In the genomic region with DNA sequence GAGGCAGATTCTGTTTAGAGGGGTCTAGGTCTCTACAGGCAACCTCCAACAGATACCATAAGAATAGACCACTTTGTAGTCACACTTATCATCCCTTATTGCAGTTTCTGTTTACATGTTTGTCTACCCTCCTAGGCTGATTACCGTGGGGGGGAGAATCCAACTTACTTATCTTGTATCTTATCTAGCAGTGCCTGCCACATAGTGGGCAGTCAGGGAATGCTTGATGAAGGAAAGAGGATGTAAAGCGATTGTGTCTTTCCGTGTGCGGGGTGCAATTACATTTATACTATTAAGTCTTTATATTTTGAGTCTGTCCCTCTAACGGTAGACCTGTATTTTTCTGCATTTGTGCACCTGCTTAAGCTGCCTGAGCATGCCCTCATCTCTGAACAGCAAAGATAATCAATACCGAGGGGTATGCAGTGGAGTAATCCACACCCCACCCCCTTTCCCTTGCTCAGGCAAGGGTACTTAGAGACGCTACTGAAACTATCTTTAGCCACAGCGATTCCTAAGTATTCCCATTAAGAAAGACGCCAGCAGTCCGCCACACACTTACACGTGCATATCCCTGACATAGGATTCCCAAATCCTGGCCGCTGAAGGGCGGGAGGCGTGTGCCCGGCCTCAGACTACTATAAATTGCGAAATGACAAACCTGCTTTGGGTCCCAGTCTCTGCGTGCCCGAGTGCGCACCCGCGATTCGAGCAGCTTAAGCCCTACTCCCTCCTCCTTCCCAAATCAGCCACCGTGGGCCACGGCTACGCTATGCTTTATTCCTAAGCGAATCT, we compare ENCODE assay signal across 9 cellular contexts. TPM values are rescaled to one million over a fixed set of nuclear protein-coding genes. Genes with fewer than 3 reads are reported as not detected.
A peak's percentile ranks its signal among the peaks of the same experiment; 100 is the strongest.
DNase-seq lines count a peak whose midpoint lies in the region; ATAC-seq, FAIRE-seq and TF ChIP-seq lines count a peak whose summit lies in the region.
"Had no signal": no experiment of that assay in that cellular context is flagged by ENCODE, and none has a peak within 500 bp of the region (broad histone marks: within the 10 kb centered on the region; RNA-seq: fewer than 3 reads in every experiment).

No MANE protein-coding gene starts in this region.

- CTCF ChIA-PET in A549 (lab: Yijun Ruan, JAX) (interaction anchor here (0.5 to 1.8 kb wide), 13 partner anchors 10 to 820 kb away, joined by 3 to 10 read pairs (median 3); a partner anchor contains a TSS), PC-9 (lab: Charles Lee) (no interaction called here)

- FAIRE-seq in A549 (lab: Jason Lieb, UNC) (no peak), GM12892 (lab: Jason Lieb, UNC) (no peak)

- peaks cover 24% of the 10 kb centered on the region for H3F3A ChIP-seq in PC-9 (ENCODE audit: insufficient read depth, low read depth)

- H2AFZ ChIP-seq in PC-9 (peak overlapping the region; percentile 88), neuron (ENCODE audit: low read depth, low read length) (peak overlapping the region; percentile 95)

- TF ChIP-seq CTCF in A549 (IDR thresholded peaks at IDR 0.05), result no peak; the same call in 2 of the 3 replicates
- TF ChIP-seq CTCF in PC-9 (conservative IDR thresholded peaks at IDR 0.05), result no peak
- no peak for TF ChIP-seq CTCF in epithelial cell of esophagus (IDR thresholded peaks at IDR 0.05; ENCODE audit: insufficient read depth, low read depth, low read length, missing control alignments)

- TF ChIP-seq RAD21 in A549 (conservative IDR thresholded peaks at IDR 0.05 in 1 of 2, IDR thresholded peaks at IDR 0.05 in 1 of 2), result peak in 1 of 2 experiments; percentile 25; a peak in 2 of 5 replicates

- H3K79me2 ChIP-seq in PC-9 (ENCODE audit: low read depth), result peaks cover 43% of the 10 kb centered on the region

- POLR2A ChIA-PET in A549 (lab: Yijun Ruan, JAX) (interaction anchor here (0.8 to 2.4 kb wide), 9 partner anchors 13 to 346 kb away, joined by 3 to 25 read pairs (median 3); a partner anchor contains a TSS), PC-9 (lab: Charles Lee; ENCODE audit: unreplicated experiment) (interaction anchor here (0.7 kb wide), 1 partner anchor 11 kb away, joined by 3 read pairs; a partner anchor contains a TSS)

- peaks cover 25% of the 10 kb centered on the region for H3K4me1 ChIP-seq in A549
- peaks cover 33% of the 10 kb centered on the region; the same call in 1 of the 2 replicates for H3K4me1 ChIP-seq in PC-9 (replicated peaks; ENCODE audit: insufficient read depth)
- peaks cover 15% of the 10 kb centered on the region for H3K4me1 ChIP-seq in neuron (ENCODE audit: insufficient read depth, low read length)

- 13% methylated on average over 26 of the region's 26 CpGs for WGBS in A549 (ENCODE audit: missing lambda C conversion rate)

- H3K9me3 ChIP-seq in A549, result no peaks in the 10 kb centered on the region
- no peaks in the 10 kb centered on the region for H3K9me3 ChIP-seq in PC-9 (ENCODE audit: insufficient read depth, low read depth)
- no peaks in the 10 kb centered on the region for H3K9me3 ChIP-seq in neuron (ENCODE audit: low read length)

- H3K27me3 ChIP-seq in PC-9 (ENCODE audit: insufficient read depth, low read depth), result no peaks in the 10 kb centered on the region
- H3K27me3 ChIP-seq in neuron (ENCODE audit: insufficient read depth, low read length), result peaks cover 49% of the 10 kb centered on the region

- H3K36me3 ChIP-seq in PC-9 (ENCODE audit: low read depth), result peaks cover 24% of the 10 kb centered on the region
- peaks cover 22% of the 10 kb centered on the region for H3K36me3 ChIP-seq in neuron (ENCODE audit: insufficient read depth, low read length)

- no peak for TF ChIP-seq EP300 in A549 (IDR thresholded peaks at IDR 0.05)

- H3K27ac ChIP-seq in A549 (peak overlapping the region; percentile 90), PC-9 (peak overlapping the region; percentile 34)

- H3K4me2 ChIP-seq in A549 (peak overlapping the region; percentile 84), PC-9 (peak overlapping the region; percentile 93)

- BruUV-seq in PC-9 (replicated peaks; lab: Mats Ljungman, UMichigan), result TSS peak; percentile 90

- no peak for TF ChIP-seq POLR2A in A549 (IDR thresholded peaks at IDR 0.05; ENCODE audit: low read length)
- TF ChIP-seq POLR2A in GM12892 (IDR thresholded peaks at IDR 0.05; ENCODE audit: low read depth, low read length), result no peak

- H3K4me3 ChIP-seq in A549 (peak overlapping the region; percentile 73), PC-9 (peak overlapping the region; percentile 88), epithelial cell of esophagus (ENCODE audit: low read length) (peak overlapping the region; percentile 86), neuron (ENCODE audit: low read length) (peak overlapping the region; percentile 59)

- intact Hi-C loops in PC-9 (cut with micrococcal nuclease; ENCODE audit: unreplicated experiment), result loop anchor here (1.0 to 5.0 kb wide), 4 partner anchors 10 to 321 kb away; no protein-coding TSS in a partner anchor

- peak; percentile 76 to 80 for ATAC-seq in A549
- ATAC-seq in GM21447 (IDR thresholded peaks at IDR 0.05; ENCODE audit: unreplicated experiment), result peak; percentile 25
- ATAC-seq in HG03439 (IDR thresholded peaks at IDR 0.05; ENCODE audit: unreplicated experiment), result no peak

- DNase-seq in A549 (ENCODE audit: low read depth in 1 of 2, low spot score in 1 of 2) (peak in 1 of 2 experiments; percentile 17), PC-9 (no peak), epithelial cell of esophagus (ENCODE audit: low read depth) (no peak), globus pallidus (ENCODE audit: low spot score) (no peak), GM12892 (ENCODE audit: insufficient read length) (no peak)

- H3K9me2 ChIP-seq in PC-9 (ENCODE audit: insufficient read depth), result no peaks in the 10 kb centered on the region

- H4K20me1 ChIP-seq in PC-9 (ENCODE audit: insufficient read depth), result peaks cover 19% of the 10 kb centered on the region; the same call in 1 of the 2 replicates

TF ChIP-seq in A549, 52 proteins besides CTCF, POLR2A, EP300 and RAD21 (continues in another document):
- peak; percentile 33; the same call in 1 of the 2 replicates for TF ChIP-seq PHF8 (IDR thresholded peaks at IDR 0.05; ENCODE audit: borderline replicate concordance, low read depth)
- peak; percentile 88 for TF ChIP-seq RNF2 (IDR thresholded peaks at IDR 0.05; ENCODE audit: borderline replicate concordance, low read depth)
- TF ChIP-seq HOXB13 (CRISPR knock-in tag; IDR thresholded peaks at IDR 0.05; ENCODE audit: low read depth), result peak; percentile 83
- 0 out of 2 replicates have a peak, but pooled peaks have one; percentile 25 for TF ChIP-seq HDAC2 (IDR thresholded peaks at IDR 0.05)
- no peak for TF ChIP-seq EHMT2 (IDR thresholded peaks at IDR 0.05; ENCODE audit: low read depth)
- 0 out of 2 replicates have a peak, but pooled peaks have one; percentile 5 for TF ChIP-seq GATA3 (IDR thresholded peaks at IDR 0.05; ENCODE audit: borderline replicate concordance)
- no peak for TF ChIP-seq TFCP2L1 (CRISPR knock-in tag; IDR thresholded peaks at IDR 0.05)
- no peak for TF ChIP-seq ZC3H11A (IDR thresholded peaks at IDR 0.05)
- 0 out of 2 replicates have a peak, but pooled peaks have one; percentile 32 for TF ChIP-seq MAZ (IDR thresholded peaks at IDR 0.05; ENCODE audit: borderline replicate concordance, low read depth, low read length)
- TF ChIP-seq FOSL2 (IDR thresholded peaks at IDR 0.05), result no peak
- TF ChIP-seq FOSL2 (CRISPR knock-in tag; IDR thresholded peaks at IDR 0.05), result 0 out of 2 replicates have a peak, but pooled peaks have one; percentile 1
- TF ChIP-seq, protein P1, sequence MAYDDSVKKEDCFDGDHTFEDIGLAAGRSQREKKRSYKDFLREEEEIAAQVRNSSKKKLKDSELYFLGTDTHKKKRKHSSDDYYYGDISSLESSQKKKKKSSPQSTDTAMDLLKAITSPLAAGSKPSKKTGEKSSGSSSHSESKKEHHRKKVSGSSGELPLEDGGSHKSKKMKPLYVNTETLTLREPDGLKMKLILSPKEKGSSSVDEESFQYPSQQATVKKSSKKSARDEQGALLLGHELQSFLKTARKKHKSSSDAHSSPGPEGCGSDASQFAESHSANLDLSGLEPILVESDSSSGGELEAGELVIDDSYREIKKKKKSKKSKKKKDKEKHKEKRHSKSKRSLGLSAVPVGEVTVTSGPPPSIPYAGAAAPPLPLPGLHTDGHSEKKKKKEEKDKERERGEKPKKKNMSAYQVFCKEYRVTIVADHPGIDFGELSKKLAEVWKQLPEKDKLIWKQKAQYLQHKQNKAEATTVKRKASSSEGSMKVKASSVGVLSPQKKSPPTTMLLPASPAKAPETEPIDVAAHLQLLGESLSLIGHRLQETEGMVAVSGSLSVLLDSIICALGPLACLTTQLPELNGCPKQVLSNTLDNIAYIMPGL (CRISPR knock-in tag; IDR thresholded peaks at IDR 0.05; ENCODE audit: borderline replicate concordance), result no peak
- TF ChIP-seq, protein P2, sequence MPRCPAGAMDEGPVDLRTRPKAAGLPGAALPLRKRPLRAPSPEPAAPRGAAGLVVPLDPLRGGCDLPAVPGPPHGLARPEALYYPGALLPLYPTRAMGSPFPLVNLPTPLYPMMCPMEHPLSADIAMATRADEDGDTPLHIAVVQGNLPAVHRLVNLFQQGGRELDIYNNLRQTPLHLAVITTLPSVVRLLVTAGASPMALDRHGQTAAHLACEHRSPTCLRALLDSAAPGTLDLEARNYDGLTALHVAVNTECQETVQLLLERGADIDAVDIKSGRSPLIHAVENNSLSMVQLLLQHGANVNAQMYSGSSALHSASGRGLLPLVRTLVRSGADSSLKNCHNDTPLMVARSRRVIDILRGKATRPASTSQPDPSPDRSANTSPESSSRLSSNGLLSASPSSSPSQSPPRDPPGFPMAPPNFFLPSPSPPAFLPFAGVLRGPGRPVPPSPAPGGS (IDR thresholded peaks at IDR 0.05), result no peak

RNA-seq across cellular contexts. Expression of a gene that starts 0.6 kb away (rescaled TPM):
- 51.9 and 63.8 TPM in 2 replicates for polyA plus RNA-seq in A549 (2011; rRNA removed)
- 39.1 and 39.6 TPM in 2 replicates for polyA plus RNA-seq in A549 (2012; cell fraction: cytosol; rRNA removed)
- 36.4 and 63.6 TPM in 2 replicates for polyA plus RNA-seq in A549 (2012; cell fraction: nucleus; rRNA removed)
- polyA plus RNA-seq in A549 (2017; fragmentation: RNase III; extraction: RNeasy Plus Mini Kit Qiagen cat#74134 plus additional on column Dnase treatment), result 120 to 124 TPM (median 120 TPM) in 3 replicates
- 44.7 and 51.9 TPM in 2 replicates for polyA minus RNA-seq in A549 (2011; rRNA and poly(A)+ RNA removed)
- total RNA-seq in PC-9 (2021), result 71.4 and 79.6 TPM in 2 replicates
- 43.4 TPM for polyA plus RNA-seq in GM12892 (2012; ENCODE audit: missing spikeins)

RNA-seq across cellular contexts. Expression of a gene that starts 10.8 kb away (rescaled TPM):
- polyA plus RNA-seq in A549 (2011; rRNA removed), result 0.53 and 0.61 TPM in 2 replicates
- 0.95 and 0.96 TPM in 2 replicates for polyA plus RNA-seq in A549 (2012; cell fraction: cytosol; rRNA removed)
- polyA plus RNA-seq in A549 (2012; cell fraction: nucleus; rRNA removed), result 1.4 and 2.1 TPM in 2 replicates
- 1.5 to 2.2 TPM (median 2.2 TPM) in 3 replicates for polyA plus RNA-seq in A549 (2017; fragmentation: RNase III; extraction: RNeasy Plus Mini Kit Qiagen cat#74134 plus additional on column Dnase treatment)
- polyA minus RNA-seq in A549 (2011; rRNA and poly(A)+ RNA removed), result 0.17 and 0.24 TPM in 2 replicates
- 9.1 and 12.3 TPM in 2 replicates for total RNA-seq in PC-9 (2021)
- 0.21 TPM for polyA plus RNA-seq in GM12892 (2012; ENCODE audit: missing spikeins)
- total RNA-seq: pulmonary artery endothelial cell had no signal
